In genomic region chr9:33447404-33448158, GRCh38 we compare ENCODE assay signal across 8 cellular contexts. TPM values are rescaled to one million over a fixed set of nuclear protein-coding genes. Genes with fewer than 3 reads are reported as not detected.
DNase-seq lines count a peak whose midpoint lies in the region; TF ChIP-seq lines count a peak whose summit lies in the region.

Gene AQP3, minus strand, starts transcription at chr9:33447593. Its CDS starts 63 bp downstream, at chr9:33447530.

- TF ChIP-seq RAD21 in Ishikawa (IDR thresholded peaks at IDR 0.05; ENCODE audit: low read depth): peak; percentile 27; the same call in 1 of the 2 replicates

- H3K9ac ChIP-seq in iPS-15b (ENCODE audit: low read depth, low read length): no peak within 1 kb of the TSS
- H3K9ac ChIP-seq in skeletal muscle tissue (ENCODE audit: low read depth in 1 of 3, low read length in 3 of 3): peak within 1 kb of the TSS; percentile 57 to 74 (median 70)

- H3K27ac ChIP-seq in skeletal muscle tissue (ENCODE audit: low read depth, low read length): peak within 1 kb of the TSS; percentile 73

- H3K9me3 ChIP-seq in iPS-15b (ENCODE audit: control insufficient read depth, insufficient read depth, low read length) (no peaks in the 10 kb centered on the region), skeletal muscle tissue (ENCODE audit: control insufficient read depth in 3 of 3, low read length in 3 of 3) (no peaks in the 10 kb centered on the region)

- intact Hi-C loops in T-helper 1 cell treated with Interleukin-12 subunit alpha and Interleukin-12 subunit beta and Interleukin-4 antibody, amounts not matched to agents 30 ng/mL and 1 ng/mL, for 36 hours (cut with micrococcal nuclease): no loop called here

- H3K36me3 ChIP-seq in iPS-15b (ENCODE audit: control insufficient read depth, insufficient read depth, low read length) (no peaks in the 10 kb centered on the region), skeletal muscle tissue (ENCODE audit: control insufficient read depth in 3 of 3, insufficient read depth in 3 of 3, low read length in 3 of 3) (peaks cover 0 to 3% (median 0%) of the 10 kb centered on the region in 3 donors)

- H3K4me3 ChIP-seq in iPS-15b (ENCODE audit: low read depth, low read length): peak within 1 kb of the TSS; percentile 74
- peak within 1 kb of the TSS; percentile 71 to 86 (median 75) for H3K4me3 ChIP-seq in skeletal muscle tissue (ENCODE audit: low read length in 3 of 3)

- DNase-seq in DMS79 (lab: John Stamatoyannopoulos, UW) (peak; percentile 10), DMS79 treated with DMSO at 0.1 percent for 48 hours (lab: John Stamatoyannopoulos, UW) (no peak), astrocyte of the hippocampus (ENCODE audit: low read depth, low spot score) (peak; percentile 74), GF-D8 (lab: John Stamatoyannopoulos, UW) (no peak)

- no peak for TF ChIP-seq EP300 in Ishikawa (IDR thresholded peaks at IDR 0.05; ENCODE audit: borderline replicate concordance)

- H3K27me3 ChIP-seq in iPS-15b (ENCODE audit: control insufficient read depth, insufficient read depth, low read length) (peaks cover 33% of the 10 kb centered on the region), skeletal muscle tissue (ENCODE audit: control insufficient read depth in 3 of 3, insufficient read depth in 3 of 3, low read length in 3 of 3) (peaks cover 0 to 5% (median 0%) of the 10 kb centered on the region in 3 donors)

- H3K4me1 ChIP-seq in iPS-15b (ENCODE audit: control insufficient read depth, insufficient read depth, low read length): peaks cover 3% of the 10 kb centered on the region
- peaks cover 16 to 21% (median 16%) of the 10 kb centered on the region in 3 donors for H3K4me1 ChIP-seq in skeletal muscle tissue (ENCODE audit: control insufficient read depth in 3 of 3, insufficient read depth in 3 of 3, low read length in 3 of 3)

TF ChIP-seq in Ishikawa, 13 proteins besides CTCF, POLR2A, EP300 and RAD21:
- TF ChIP-seq CREB1 (IDR thresholded peaks at IDR 0.05; ENCODE audit: low read depth) (no peak), ZBTB7A (IDR thresholded peaks at IDR 0.05; ENCODE audit: low read depth) (peak; percentile 96; the same call in 1 of the 2 replicates)
TF ChIP-seq in Ishikawa: peak in this region for 1.

RNA-seq across cellular contexts. Expression of gene AQP3, which starts in this region (rescaled TPM):
- total RNA-seq in T-helper 1 cell treated with Interleukin-12 subunit alpha and Interleukin-12 subunit beta and Interleukin-4 antibody, amounts not matched to agents 30 ng/mL and 1 ng/mL, for 36 hours: 163 and 165 TPM in 2 replicates
- total RNA-seq in skeletal muscle tissue: 6.8 TPM

Comparison
In these comparisons a context has a peak if more than half of its experiments do, and no peak if none do; other contexts are left out.
1. RNA of gene AQP3 (total RNA-seq): 163 to 165 TPM in T-helper 1 cell treated with Interleukin-12 subunit alpha and Interleukin-12 subunit beta and Interleukin-4 antibody, amounts not matched to agents 30 ng/mL and 1 ng/mL, for 36 hours; 6.8 TPM in skeletal muscle tissue (single experiment); every median in the first group is over 10 times any median in the second.
2. DNase-seq: peak in DMS79 (single experiment) and astrocyte of the hippocampus (single experiment); none in DMS79 treated with DMSO at 0.1 percent for 48 hours (single experiment) and GF-D8 (single experiment).